ENCODE assay signal across 15 cellular contexts in the genomic region with DNA sequence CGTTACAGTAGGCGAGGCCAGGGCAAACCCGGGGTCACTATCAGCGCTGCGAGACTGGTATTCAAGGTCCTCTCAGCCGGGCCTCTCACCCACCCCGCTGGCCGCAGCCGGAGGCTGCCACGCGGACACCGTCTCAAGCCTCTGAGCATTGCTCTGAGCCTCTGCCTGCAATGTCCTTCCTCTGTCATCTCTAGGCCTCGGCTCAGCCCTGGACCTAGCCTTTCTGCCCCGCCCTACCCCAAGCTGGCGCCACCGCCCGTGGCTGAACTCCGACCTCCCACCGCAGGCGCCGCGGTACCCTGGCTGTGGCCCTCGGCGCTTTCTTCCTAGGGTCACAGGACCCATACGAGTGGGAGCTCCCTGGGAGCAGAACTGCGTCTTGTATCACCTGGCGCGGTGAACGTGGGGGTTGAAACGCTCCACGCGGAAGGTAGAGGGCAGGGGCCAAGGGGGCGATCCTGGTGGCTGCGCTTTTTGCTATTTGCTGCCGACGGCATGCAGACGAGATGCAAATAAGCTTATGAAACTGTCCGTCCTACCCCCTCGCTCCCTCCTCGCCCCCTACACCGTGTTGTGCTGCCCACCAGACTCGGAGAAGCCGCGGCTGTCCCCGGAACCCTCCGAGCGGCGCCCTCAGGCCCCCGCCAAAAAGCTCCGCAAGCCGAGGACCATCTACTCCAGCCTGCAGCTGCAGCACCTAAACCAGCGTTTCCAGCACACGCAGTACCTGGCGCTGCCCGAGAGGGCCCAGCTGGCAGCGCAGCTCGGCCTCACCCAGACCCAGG. TPM values are rescaled to one million over a fixed set of nuclear protein-coding genes. Genes with fewer than 3 reads are reported as not detected.
DNase-seq lines count a peak whose midpoint lies in the region; ATAC-seq, FAIRE-seq and TF ChIP-seq lines count a peak whose summit lies in the region.
"Had no signal": no experiment of that assay in that cellular context is flagged by ENCODE, and none has a peak within 500 bp of the region (broad histone marks: within the 10 kb centered on the region; RNA-seq: fewer than 3 reads in every experiment).

No MANE protein-coding gene starts in this region.

- no peaks in the 10 kb centered on the region for H3K9me1 ChIP-seq in endothelial cell of umbilical vein (replicated peaks; ENCODE audit: control insufficient read depth, extremely low read depth, insufficient read depth, low read length)

- no peak overlapping the region for H2AFZ ChIP-seq in endothelial cell of umbilical vein (ENCODE audit: low read depth, low read length)
- peak overlapping the region; percentile 47 for H2AFZ ChIP-seq in osteoblast (ENCODE audit: low read length)

- no TSS peak for BruUV-seq in endothelial cell of umbilical vein (replicated peaks; lab: Mats Ljungman, UMichigan)

- H3K79me2 ChIP-seq in endothelial cell of umbilical vein (ENCODE audit: control insufficient read depth, insufficient read depth, low read length) (no peaks in the 10 kb centered on the region), osteoblast (ENCODE audit: insufficient read depth, low read length) (no peaks in the 10 kb centered on the region)

- H3K27me3 ChIP-seq in CD4-positive, alpha-beta T cell (ENCODE audit: control insufficient read depth, insufficient read depth, low read length) = peaks cover 67% of the 10 kb centered on the region
- peaks cover 86% of the 10 kb centered on the region for H3K27me3 ChIP-seq in H7 (ENCODE audit: control insufficient read depth, insufficient read depth, low read length)
- H3K27me3 ChIP-seq in endothelial cell of umbilical vein (ENCODE audit: control insufficient read depth in 2 of 2, insufficient read depth in 2 of 2, low read length in 2 of 2) = peaks cover 86 to 88% of the 10 kb centered on the region in 2 experiments
- H3K27me3 ChIP-seq in osteoblast (ENCODE audit: insufficient read depth, low read length) = peaks cover 74% of the 10 kb centered on the region
- H3K27me3 ChIP-seq: testis had no signal

- H3K4me3 Mint-ChIP-seq in CD4-positive, alpha-beta T cell = peak overlapping the region; percentile 38
- H3K4me3 Mint-ChIP-seq in activated naive CD4-positive, alpha-beta T cell treated with anti-CD3 and anti-CD28 coated beads, Interleukin-2, amount 10 ng/mL, durations not matched to agents 7 days and 5 days = no peak overlapping the region

- H3K9me3 ChIP-seq in CD4-positive, alpha-beta T cell (ENCODE audit: control insufficient read depth, low read length) = no peaks in the 10 kb centered on the region
- no peaks in the 10 kb centered on the region for H3K9me3 ChIP-seq in endothelial cell of umbilical vein (replicated peaks; ENCODE audit: control insufficient read depth, insufficient read depth, low read length)
- no peaks in the 10 kb centered on the region for H3K9me3 ChIP-seq in osteoblast (ENCODE audit: low read depth, low read length)
- H3K9me3 ChIP-seq: testis had no signal

- POLR2A ChIA-PET in CD4-positive, alpha-beta T cell (lab: Charles Lee) = no interaction called here
- POLR2A ChIA-PET in endothelial cell of umbilical vein (lab: Charles Lee) = no interaction called here

- H4K20me1 ChIP-seq in endothelial cell of umbilical vein (replicated peaks; ENCODE audit: control insufficient read depth, extremely low read depth, insufficient read depth, low read length) (no peaks in the 10 kb centered on the region), osteoblast (ENCODE audit: insufficient read depth, low read length) (no peaks in the 10 kb centered on the region)

- H3K36me3 ChIP-seq in H7 (replicated peaks; ENCODE audit: control insufficient read depth, insufficient read depth, low read length) = no peaks in the 10 kb centered on the region
- H3K36me3 ChIP-seq in endothelial cell of umbilical vein (ENCODE audit: control insufficient read depth in 2 of 2, extremely low read depth in 1 of 2, insufficient read depth in 2 of 2, low read length in 2 of 2) = no peaks in the 10 kb centered on the region
- no peaks in the 10 kb centered on the region for H3K36me3 ChIP-seq in osteoblast (ENCODE audit: insufficient read depth, low read length)

- CTCF ChIA-PET in CD4-positive, alpha-beta T cell (lab: Charles Lee) = interaction anchor here (0.9 to 1.1 kb wide), 4 partner anchors 20 to 25 kb away, joined by 3 to 6 read pairs (median 4); no protein-coding TSS in a partner anchor
- CTCF ChIA-PET in endothelial cell of umbilical vein (lab: Charles Lee) = interaction anchor here (1.1 to 2.1 kb wide), 7 partner anchors 11 to 121 kb away, joined by 3 to 7 read pairs (median 4); no protein-coding TSS in a partner anchor
- CTCF ChIA-PET in activated naive CD4-positive, alpha-beta T cell treated with anti-CD3 and anti-CD28 coated beads, Interleukin-2, amount 10 ng/mL, durations not matched to agents 7 days and 5 days (lab: Charles Lee) = interaction anchor here (0.9 to 1.2 kb wide), 3 partner anchors 10 to 25 kb away, joined by 3 to 5 read pairs (median 4); no protein-coding TSS in a partner anchor

- H3K9ac ChIP-seq in endothelial cell of umbilical vein (replicated peaks; ENCODE audit: extremely low read depth, insufficient read depth, low read length) = no peak overlapping the region

- DNase-seq in CD4-positive, alpha-beta T cell = no peak
- DNase-seq in H7 (peak; percentile 83), endothelial cell of umbilical vein (ENCODE audit: low read depth, low spot score) (no peak), osteoblast (ENCODE audit: insufficient read length, low spot score, missing footprints) (no peak), hypothalamus (lab: John Stamatoyannopoulos, UW) (no peak)
- no peak for DNase-seq in activated naive CD4-positive, alpha-beta T cell treated with anti-CD3 and anti-CD28 coated beads, Interleukin-2, amount 10 ng/mL, durations not matched to agents 7 days and 5 days
- DNase-seq: C1 segment of cervical spinal cord; effector CD4-positive, alpha-beta T cell; NCI-H1092; NCI-H226; testis had no signal

- H3K4me1 ChIP-seq in endothelial cell of umbilical vein (ENCODE audit: control insufficient read depth, extremely low read depth, insufficient read depth, low read length) = no peaks in the 10 kb centered on the region
- peaks cover 16% of the 10 kb centered on the region for H3K4me1 ChIP-seq in osteoblast (ENCODE audit: insufficient read depth, low read length)

- no peaks in the 10 kb centered on the region for H3K36me3 Mint-ChIP-seq in CD4-positive, alpha-beta T cell (ENCODE audit: low read depth)
- H3K36me3 Mint-ChIP-seq in activated naive CD4-positive, alpha-beta T cell treated with anti-CD3 and anti-CD28 coated beads, Interleukin-2, amount 10 ng/mL, durations not matched to agents 7 days and 5 days = no peaks in the 10 kb centered on the region
- H3K36me3 Mint-ChIP-seq: brain had no signal

- H3K4me2 ChIP-seq in endothelial cell of umbilical vein (ENCODE audit: insufficient read depth, low read length) (no peak overlapping the region), osteoblast (ENCODE audit: insufficient read depth, low read length) (peak overlapping the region; percentile 68)

- no peaks in the 10 kb centered on the region for H3K9me3 Mint-ChIP-seq in CD4-positive, alpha-beta T cell
- no peaks in the 10 kb centered on the region for H3K9me3 Mint-ChIP-seq in activated naive CD4-positive, alpha-beta T cell treated with anti-CD3 and anti-CD28 coated beads, Interleukin-2, amount 10 ng/mL, durations not matched to agents 7 days and 5 days

- no peak overlapping the region for H3K27ac ChIP-seq in CD4-positive, alpha-beta T cell (ENCODE audit: low read depth, low read length)
- H3K27ac ChIP-seq in endothelial cell of umbilical vein (ENCODE audit: insufficient read depth, low read depth, low read length) (no peak overlapping the region), osteoblast (ENCODE audit: low read depth, low read length) (no peak overlapping the region)
- H3K27ac ChIP-seq: testis had no signal

- H3K4me3 ChIP-seq in H7 (ENCODE audit: insufficient read depth, low read depth, low read length) (no peak overlapping the region), endothelial cell of umbilical vein (replicated peaks in 1 of 3; ENCODE audit: insufficient read depth in 1 of 3, low read depth in 1 of 3, low read length in 3 of 3) (no peak overlapping the region), osteoblast (ENCODE audit: insufficient read depth, low read length) (peak overlapping the region; percentile 62)
- H3K4me3 ChIP-seq: GM12878 had no signal

- intact Hi-C loops in CD4-positive, alpha-beta T cell (cut with DNase I, micrococcal nuclease) = no loop called here
- intact Hi-C loops in endothelial cell of umbilical vein (cut with micrococcal nuclease) = no loop called here

- no peak for TF ChIP-seq CTCF in CD4-positive, alpha-beta T cell (IDR thresholded peaks at IDR 0.05)
- no peak for TF ChIP-seq CTCF in endothelial cell of umbilical vein (IDR thresholded peaks at IDR 0.05; ENCODE audit: extremely low read depth in 1 of 2, insufficient read depth in 1 of 2, low read depth in 1 of 2, low read length in 2 of 2)
- TF ChIP-seq CTCF in osteoblast (IDR thresholded peaks at IDR 0.05; ENCODE audit: extremely low read depth, low read depth, low read length) = no peak

- dilution Hi-C loops in endothelial cell of umbilical vein (cut with MboI; ENCODE audit: extremely low pct_ligation_motif_present, low sequenced_read_pairs) = no loop called here

- FAIRE-seq in endothelial cell of umbilical vein (lab: Jason Lieb, UNC) = no peak
- FAIRE-seq: GM12878 had no signal

- no peak for ATAC-seq in CD4-positive, alpha-beta T cell (ENCODE audit: poor library complexity)
- no peak for ATAC-seq in HG03135 (IDR thresholded peaks at IDR 0.05; ENCODE audit: unreplicated experiment)
- ATAC-seq: GM12878 had no signal

- H3K27ac Mint-ChIP-seq in CD4-positive, alpha-beta T cell = no peak overlapping the region
- no peak overlapping the region for H3K27ac Mint-ChIP-seq in activated naive CD4-positive, alpha-beta T cell treated with anti-CD3 and anti-CD28 coated beads, Interleukin-2, amount 10 ng/mL, durations not matched to agents 7 days and 5 days
- H3K27ac Mint-ChIP-seq: brain had no signal

- no peak for TF ChIP-seq POLR2A in endothelial cell of umbilical vein (IDR thresholded peaks at IDR 0.05; ENCODE audit: low read depth, low read length)

- peaks cover 80% of the 10 kb centered on the region for H3K27me3 Mint-ChIP-seq in CD4-positive, alpha-beta T cell
- H3K27me3 Mint-ChIP-seq in activated naive CD4-positive, alpha-beta T cell treated with anti-CD3 and anti-CD28 coated beads, Interleukin-2, amount 10 ng/mL, durations not matched to agents 7 days and 5 days = peaks cover 99% of the 10 kb centered on the region

- peaks cover 42% of the 10 kb centered on the region for H3K4me1 Mint-ChIP-seq in CD4-positive, alpha-beta T cell (ENCODE audit: low read depth)
- peaks cover 25% of the 10 kb centered on the region for H3K4me1 Mint-ChIP-seq in activated naive CD4-positive, alpha-beta T cell treated with anti-CD3 and anti-CD28 coated beads, Interleukin-2, amount 10 ng/mL, durations not matched to agents 7 days and 5 days

RNA-seq across cellular contexts. Expression of a gene that starts 3.7 kb away (rescaled TPM):
- total RNA-seq in CD4-positive, alpha-beta T cell = under 1 TPM; 0.59 to 0.85 TPM
- 1.0 and 1.1 TPM in 2 replicates for total RNA-seq in H7 (2014; rRNA removed; shearing (Covaris generic))
- total RNA-seq in endothelial cell of umbilical vein (not detected in 2 replicates), osteoblast (under 0.01 TPM in 1 of 2 replicates, not detected in the other)
- polyA plus RNA-seq in endothelial cell of umbilical vein = not detected in 2 replicates
- polyA plus RNA-seq in endothelial cell of umbilical vein (2011; cell fraction: cytosol; rRNA removed) = 0.04 TPM in 1 of 2 replicates, not detected in the other
- 0.08 and 0.32 TPM in 2 replicates for polyA plus RNA-seq in endothelial cell of umbilical vein (2011; cell fraction: nucleus; rRNA removed)
- polyA plus RNA-seq in endothelial cell of umbilical vein (2012) = not detected in 2 replicates
- not detected in 2 replicates for polyA minus RNA-seq in endothelial cell of umbilical vein
- polyA minus RNA-seq in endothelial cell of umbilical vein (2011; cell fraction: cytosol; rRNA and poly(A)+ RNA removed) = 2.7 TPM
- polyA minus RNA-seq in endothelial cell of umbilical vein (2011; cell fraction: nucleus; rRNA and poly(A)+ RNA removed) = not detected in 2 replicates

RNA-seq across cellular contexts. Expression of a gene that starts 22.3 kb away (rescaled TPM):
- total RNA-seq in CD4-positive, alpha-beta T cell = not detected
- not detected in 2 replicates for total RNA-seq in H7 (2014; rRNA removed; shearing (Covaris generic))
- not detected in 2 replicates for total RNA-seq in endothelial cell of umbilical vein
- polyA plus RNA-seq in endothelial cell of umbilical vein = not detected in 2 replicates
- not detected in 2 replicates for polyA plus RNA-seq in endothelial cell of umbilical vein (2011; cell fraction: cytosol; rRNA removed)
- polyA plus RNA-seq in endothelial cell of umbilical vein (2011; cell fraction: nucleus; rRNA removed) = not detected in 2 replicates
- not detected in 2 replicates for polyA plus RNA-seq in endothelial cell of umbilical vein (2012)
- not detected in 2 replicates for polyA minus RNA-seq in endothelial cell of umbilical vein
- polyA minus RNA-seq in endothelial cell of umbilical vein (2011; cell fraction: cytosol; rRNA and poly(A)+ RNA removed) = 0.61 TPM
- polyA minus RNA-seq in endothelial cell of umbilical vein (2011; cell fraction: nucleus; rRNA and poly(A)+ RNA removed) = not detected in 2 replicates
- 0.59 and 1.1 TPM in 2 replicates for total RNA-seq in osteoblast
- total RNA-seq: GM12878, OCI-LY7 had no signal
- polyA plus RNA-seq: GM12878 had no signal
